ENCODE assay signal across 15 cellular contexts in genomic region chr18:10139783-10140410, GRCh38.
A peak's percentile ranks its signal among the peaks of the same experiment; 100 is the strongest.
DNase-seq lines count a peak whose midpoint lies in the region; ATAC-seq and TF ChIP-seq lines count a peak whose summit lies in the region.
"Had no signal": no experiment of that assay in that cellular context is flagged by ENCODE, and none has a peak within 500 bp of the region (broad histone marks: within the 10 kb centered on the region; RNA-seq: fewer than 3 reads in every experiment).

No MANE protein-coding gene starts in this region.

- peak overlapping the region; percentile 61 for H3K27ac ChIP-seq in KOPT-K1 (ENCODE audit: low read depth, low read length, poor library complexity, severe bottlenecking)

- no peaks in the 10 kb centered on the region for H3K9me3 ChIP-seq in KOPT-K1 (ENCODE audit: insufficient read depth, low read length, poor library complexity, severe bottlenecking)

- TF ChIP-seq CTCF in chondrocyte (IDR thresholded peaks at IDR 0.05) (no peak), nephron progenitor cell (IDR thresholded peaks at IDR 0.05) (no peak), GM20000 (IDR thresholded peaks at IDR 0.05; ENCODE audit: extremely low read depth, missing control alignments) (no peak)

- H3K4me3 Mint-ChIP-seq in chondrocyte (ENCODE audit: unreplicated experiment) (peak overlapping the region; percentile 39), nephron progenitor cell (peak overlapping the region; percentile 17)
- H3K4me3 Mint-ChIP-seq: activated T-helper 17 cell treated with anti-CD3 and anti-CD28 coated beads, Interleukin-2, amount 50 U/mL, for 72 hours; CD8-positive, alpha-beta memory T cell; central memory CD8-positive, alpha-beta T cell had no signal

- peaks cover 66% of the 10 kb centered on the region for H3K4me1 Mint-ChIP-seq in chondrocyte (ENCODE audit: low read depth)
- peaks cover 63% of the 10 kb centered on the region for H3K4me1 Mint-ChIP-seq in nephron progenitor cell
- H3K4me1 Mint-ChIP-seq: activated T-helper 17 cell treated with anti-CD3 and anti-CD28 coated beads, Interleukin-2, amount 50 U/mL, for 72 hours; central memory CD8-positive, alpha-beta T cell had no signal

- H3K36me3 Mint-ChIP-seq in chondrocyte (ENCODE audit: low read depth) = no peaks in the 10 kb centered on the region
- H3K36me3 Mint-ChIP-seq in nephron progenitor cell (ENCODE audit: low read depth) = no peaks in the 10 kb centered on the region
- H3K36me3 Mint-ChIP-seq: CD8-positive, alpha-beta memory T cell had no signal

- in situ Hi-C loops in Caki2 (cut with HindIII; ENCODE audit: low pct_unique_long_range_greater_than_20kb, low sequenced_read_pairs) = no loop called here

- DNase-seq in Caki2 (ENCODE audit: low read depth) (peak; percentile 6), chondrocyte (ENCODE audit: low spot score) (no peak), nephron progenitor cell (no peak), dermis blood vessel endothelial cell (no peak), SK-N-DZ (ENCODE audit: low spot score) (no peak), GM20000 (ENCODE audit: low spot score) (no peak)
- DNase-seq: CD8-positive, alpha-beta memory T cell; NCI-H510A; Right ventricle myocardium superior; stimulated activated CD4-positive, alpha-beta T cell treated with anti-CD3 and anti-CD28 coated beads, Interleukin-12 subunit alpha, Interleukin-12 subunit beta, amount 100 ng/mL, for 4 hours had no signal

- H3K27me3 Mint-ChIP-seq in chondrocyte (ENCODE audit: low read depth) = no peaks in the 10 kb centered on the region
- H3K27me3 Mint-ChIP-seq in nephron progenitor cell (ENCODE audit: low read depth, poor library complexity) = peaks cover 3% of the 10 kb centered on the region

- H3K27ac Mint-ChIP-seq in chondrocyte (ENCODE audit: unreplicated experiment) (peak overlapping the region; percentile 92), nephron progenitor cell (peak overlapping the region; percentile 63)
- H3K27ac Mint-ChIP-seq: activated T-helper 17 cell treated with anti-CD3 and anti-CD28 coated beads, Interleukin-2, amount 50 U/mL, for 72 hours; CD8-positive, alpha-beta memory T cell had no signal

- no peaks in the 10 kb centered on the region for H3K9me3 Mint-ChIP-seq in chondrocyte (ENCODE audit: low read depth)
- H3K9me3 Mint-ChIP-seq in nephron progenitor cell = no peaks in the 10 kb centered on the region
- H3K9me3 Mint-ChIP-seq: activated T-helper 17 cell treated with anti-CD3 and anti-CD28 coated beads, Interleukin-2, amount 50 U/mL, for 72 hours; CD8-positive, alpha-beta memory T cell had no signal

- no peaks in the 10 kb centered on the region for H3K36me3 ChIP-seq in KOPT-K1 (ENCODE audit: insufficient read depth, low read length)

- ATAC-seq in GM21367 (IDR thresholded peaks at IDR 0.05; ENCODE audit: unreplicated experiment) = no peak
- ATAC-seq: activated CD4-positive, CD25-positive, alpha-beta regulatory T cell treated with anti-CD3 and anti-CD28 coated beads, Interleukin-2, amount 50 U/mL, for 24 hours; activated T-helper 17 cell treated with anti-CD3 and anti-CD28 coated beads, Interleukin-2, amount 50 U/mL, for 72 hours had no signal
